In genomic region chr20:53652859-53653520, GRCh38 we compare ENCODE assay signal across 8 cellular contexts. TPM values are rescaled to one million over a fixed set of nuclear protein-coding genes. Genes with fewer than 3 reads are reported as not detected.
DNase-seq lines count a peak whose midpoint lies in the region; ATAC-seq and TF ChIP-seq lines count a peak whose summit lies in the region.

No MANE protein-coding gene starts in this region.

- ATAC-seq in HG02938 (IDR thresholded peaks at IDR 0.05; ENCODE audit: unreplicated experiment): no peak

- no peak overlapping the region for H3K4me3 ChIP-seq in Peyer's patch
- no peak overlapping the region for H3K4me3 ChIP-seq in right atrium auricular region

- H3K36me3 ChIP-seq in Peyer's patch (no peaks in the 10 kb centered on the region), right atrium auricular region (no peaks in the 10 kb centered on the region)

- CTCF ChIA-PET in RWPE1 (lab: Yijun Ruan, JAX): interaction anchor here (0.6 to 1.0 kb wide), 4 partner anchors 8 to 92 kb away, joined by 3 to 4 read pairs (median 4); no protein-coding TSS in a partner anchor

- H3K27me3 ChIP-seq in Peyer's patch: no peaks in the 10 kb centered on the region
- H3K27me3 ChIP-seq in right atrium auricular region: no peaks in the 10 kb centered on the region

- H3K27me3 Mint-ChIP-seq in T-helper 2 cell treated with Interferon-gamma antibody and Interleukin-4, amounts not matched to agents 5 μg/mL and 100 μg/mL, for 36 hours (ENCODE audit: low read depth): no peaks in the 10 kb centered on the region

- no peak for TF ChIP-seq CTCF in Peyer's patch (IDR thresholded peaks at IDR 0.05)
- no peak for TF ChIP-seq CTCF in right atrium auricular region (IDR thresholded peaks at IDR 0.05)
- peak; percentile 85 for TF ChIP-seq CTCF in subcutaneous adipose tissue (IDR thresholded peaks at IDR 0.05; ENCODE audit: low read depth)
- TF ChIP-seq CTCF in RWPE1 (conservative IDR thresholded peaks at IDR 0.05; ENCODE audit: low read depth): no peak

- H3K9me3 ChIP-seq in Peyer's patch: no peaks in the 10 kb centered on the region
- no peaks in the 10 kb centered on the region for H3K9me3 ChIP-seq in right atrium auricular region

- no peak for TF ChIP-seq POLR2A in Peyer's patch (IDR thresholded peaks at IDR 0.05)

- H3K27ac ChIP-seq in Peyer's patch: peak overlapping the region; percentile 54 to 84 (median 68)
- peak overlapping the region; percentile 36 to 67 for H3K27ac ChIP-seq in right atrium auricular region
- no peak overlapping the region for H3K27ac ChIP-seq in RWPE1

- no peak for DNase-seq in T-helper 2 cell treated with Interferon-gamma antibody and Interleukin-4, amounts not matched to agents 5 μg/mL and 100 μg/mL, for 36 hours (ENCODE audit: low spot score)
- no peak for DNase-seq in T-helper 2 cell
- DNase-seq in Peyer's patch: no peak
- DNase-seq in right atrium auricular region (ENCODE audit: low spot score): no peak
- DNase-seq in NCI-H1694 (lab: John Stamatoyannopoulos, UW): no peak
- DNase-seq in RWPE1 (ENCODE audit: low spot score): no peak

- POLR2A ChIA-PET in RWPE1 (lab: Yijun Ruan, JAX; ENCODE audit: low non-redundant PET): interaction anchor here (0.6 kb wide), 1 partner anchor 90 kb away, joined by 6 read pairs; no protein-coding TSS in a partner anchor

- H3K4me1 ChIP-seq in Peyer's patch (peaks cover 0 to 33% (median 13%) of the 10 kb centered on the region in 4 donors), right atrium auricular region (peaks cover 0 to 23% of the 10 kb centered on the region in 2 donors)

- peak overlapping the region; percentile 92 for H3K27ac Mint-ChIP-seq in T-helper 2 cell treated with Interferon-gamma antibody and Interleukin-4, amounts not matched to agents 5 μg/mL and 100 μg/mL, for 36 hours

- peaks cover 50% of the 10 kb centered on the region for H3K4me1 Mint-ChIP-seq in T-helper 2 cell treated with Interferon-gamma antibody and Interleukin-4, amounts not matched to agents 5 μg/mL and 100 μg/mL, for 36 hours (ENCODE audit: low read depth)

- no peaks in the 10 kb centered on the region for H3K36me3 Mint-ChIP-seq in T-helper 2 cell treated with Interferon-gamma antibody and Interleukin-4, amounts not matched to agents 5 μg/mL and 100 μg/mL, for 36 hours (ENCODE audit: low read depth)

- H3K4me3 Mint-ChIP-seq in T-helper 2 cell treated with Interferon-gamma antibody and Interleukin-4, amounts not matched to agents 5 μg/mL and 100 μg/mL, for 36 hours: peak overlapping the region; percentile 78

- H3K9me3 Mint-ChIP-seq in T-helper 2 cell treated with Interferon-gamma antibody and Interleukin-4, amounts not matched to agents 5 μg/mL and 100 μg/mL, for 36 hours: no peaks in the 10 kb centered on the region

RNA-seq across cellular contexts. Expression of gene ZNF217, which starts 59.4 kb away (rescaled TPM):
- total RNA-seq in Peyer's patch: 10 to 100 TPM; 23.3 to 59.4 (median 43.4) TPM
- total RNA-seq in right atrium auricular region: 10 to 100 TPM in 1 of 2 donors, 1 to 10 TPM in 1; 7.6 to 13.8 TPM
- total RNA-seq in subcutaneous adipose tissue: 10 to 100 TPM; 29.6 to 62.3 (median 36.7) TPM
